22 cellular contexts compared by ENCODE assay signal in genomic region chr10:24390746-24391145, GRCh38.
A peak's percentile ranks its signal among the peaks of the same experiment; 100 is the strongest.
DNase-seq lines count a peak whose midpoint lies in the region; ATAC-seq and TF ChIP-seq lines count a peak whose summit lies in the region.
"Had no signal": no experiment of that assay in that cellular context is flagged by ENCODE, and none has a peak within 500 bp of the region (broad histone marks: within the 10 kb centered on the region; RNA-seq: fewer than 3 reads in every experiment).

No MANE protein-coding gene starts in this region.

- DNase-seq in LHCN-M2 (ENCODE audit: low read depth): peak; percentile 17
- DNase-seq in astrocyte of the cerebellum (ENCODE audit: low read depth): peak; percentile 15
- peak; percentile 76 for DNase-seq in iris pigment epithelial cell (ENCODE audit: low read depth)
- DNase-seq in omental fat pad (ENCODE audit: low spot score): no peak
- DNase-seq in activated T-cell treated with anti-CD3 and anti-CD28 coated beads, Interleukin-2, amount 50 U/mL, for 24 hours: no peak
- no peak for DNase-seq in cortex of kidney (lab: John Stamatoyannopoulos, UW)
- DNase-seq in NCI-H2107 (lab: John Stamatoyannopoulos, UW): no peak
- DNase-seq: Caco-2; CD4-positive, alpha-beta memory T cell; DMS 273 treated with DMSO at 0.1 percent for 48 hours; DMS79 treated with DMSO at 0.1 percent for 48 hours; H7; Kasumi-1; MM.1S; NCI-H1048; NCI-H1417 treated with DMSO at 0.1 percent for 48 hours; NCI-H187; NCI-H446 treated with DMSO at 0.1 percent for 48 hours; NCI-H526 treated with DMSO at 0.1 percent for 48 hours; PC-3; SHP77 had no signal

- H3K27ac Mint-ChIP-seq in activated T-cell treated with anti-CD3 and anti-CD28 coated beads, Interleukin-2, amount 50 U/mL, for 24 hours: no peak overlapping the region
- H3K27ac Mint-ChIP-seq: CD4-positive, alpha-beta memory T cell had no signal

- no peaks in the 10 kb centered on the region for H3K36me3 Mint-ChIP-seq in activated T-cell treated with anti-CD3 and anti-CD28 coated beads, Interleukin-2, amount 50 U/mL, for 24 hours (ENCODE audit: low read depth)
- H3K36me3 Mint-ChIP-seq: CD4-positive, alpha-beta memory T cell had no signal

- TF ChIP-seq CTCF in astrocyte of the cerebellum (IDR thresholded peaks at IDR 0.05; ENCODE audit: low read depth, low read length, missing control alignments) (no peak), omental fat pad (IDR thresholded peaks at IDR 0.05) (no peak)

- peaks cover 18% of the 10 kb centered on the region for H3K27me3 Mint-ChIP-seq in activated T-cell treated with anti-CD3 and anti-CD28 coated beads, Interleukin-2, amount 50 U/mL, for 24 hours

- no peak overlapping the region for H3K4me3 ChIP-seq in astrocyte of the cerebellum (ENCODE audit: low read depth, low read length)
- H3K4me3 ChIP-seq: BLaER1 treated with 17β-estradiol and CSF1 and Interleukin-3, amounts not matched to agents 10 nM and 100 nM had no signal

- no peaks in the 10 kb centered on the region for H3K9me3 Mint-ChIP-seq in activated T-cell treated with anti-CD3 and anti-CD28 coated beads, Interleukin-2, amount 50 U/mL, for 24 hours

- in situ Hi-C loops in astrocyte of the cerebellum (cut with HindIII; ENCODE audit: low sequenced_read_pairs): no loop called here

- no peaks in the 10 kb centered on the region for H3K4me1 Mint-ChIP-seq in activated T-cell treated with anti-CD3 and anti-CD28 coated beads, Interleukin-2, amount 50 U/mL, for 24 hours (ENCODE audit: low read depth)
- H3K4me1 Mint-ChIP-seq: CD4-positive, alpha-beta memory T cell had no signal

- no peak overlapping the region for H3K4me3 Mint-ChIP-seq in activated T-cell treated with anti-CD3 and anti-CD28 coated beads, Interleukin-2, amount 50 U/mL, for 24 hours
- H3K4me3 Mint-ChIP-seq: CD4-positive, alpha-beta memory T cell had no signal

- ATAC-seq in omental fat pad (ENCODE audit: low FRiP score): no peak
- ATAC-seq: PC-3 had no signal

Comparison
In these comparisons a context has a peak if more than half of its experiments do, and no peak if none do; other contexts are left out.
1. DNase-seq: peak in LHCN-M2 (single experiment), astrocyte of the cerebellum (single experiment) and iris pigment epithelial cell (single experiment); none in omental fat pad (single experiment), activated T-cell treated with anti-CD3 and anti-CD28 coated beads, Interleukin-2, amount 50 U/mL, for 24 hours (single experiment), cortex of kidney (single experiment) and NCI-H2107 (single experiment).